ENCODE assay signal across 10 cellular contexts in the genomic region with DNA sequence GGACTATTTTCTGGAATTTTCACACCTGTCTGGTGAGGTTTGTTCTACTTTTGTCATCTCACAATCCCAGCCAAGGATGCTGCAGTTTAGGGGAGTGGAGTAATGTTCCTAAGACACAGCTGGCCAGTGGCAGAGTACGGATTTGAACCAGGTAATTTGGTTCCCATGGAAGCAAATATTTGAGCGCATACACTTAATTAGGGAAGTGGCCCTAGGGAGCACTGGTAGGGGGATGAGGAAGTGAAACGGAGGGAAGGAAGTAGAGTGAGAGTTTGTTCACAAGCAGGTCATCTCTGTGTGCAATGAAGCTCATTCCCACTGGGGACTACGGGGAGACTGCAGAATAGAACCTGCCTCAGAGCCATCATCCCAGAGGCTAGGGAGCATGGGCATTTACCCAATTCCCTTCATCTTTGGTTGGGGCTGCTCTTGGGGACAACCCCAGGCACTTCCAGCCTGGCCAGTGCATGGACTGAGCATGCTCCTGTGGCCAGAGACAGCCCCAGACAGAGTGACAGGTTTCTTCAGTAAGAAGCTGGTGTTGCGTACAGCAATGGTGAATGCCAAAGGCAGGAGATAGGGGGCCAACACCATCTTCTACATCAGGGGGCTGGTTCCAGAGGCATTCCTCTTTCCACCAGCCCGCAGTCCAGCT.
DNase-seq lines count a peak whose midpoint lies in the region; ATAC-seq and TF ChIP-seq lines count a peak whose summit lies in the region.
"Had no signal": no experiment of that assay in that cellular context is flagged by ENCODE, and none has a peak within 500 bp of the region (broad histone marks: within the 10 kb centered on the region; RNA-seq: fewer than 3 reads in every experiment).

No MANE protein-coding gene starts in this region.

- H3K27me3 ChIP-seq in WERI-Rb-1 (ENCODE audit: insufficient read depth, low read depth, severe bottlenecking) = no peaks in the 10 kb centered on the region

- no peak overlapping the region for H3K4me3 Mint-ChIP-seq in activated naive CD4-positive, alpha-beta T cell treated with anti-CD3 and anti-CD28 coated beads, Interleukin-2, amount 50 U/mL, for 24 hours
- H3K4me3 Mint-ChIP-seq in stimulated activated naive B cell treated with anti-CD40 and anti-IgM and Interleukin-4, amounts not matched to agents 10 μg/mL and 1 μg/mL and 100 μg/mL, for 72 hours = peak overlapping the region in 1 of 2 donors; percentile 14
- H3K4me3 Mint-ChIP-seq in activated T-cell treated with anti-CD3 and anti-CD28 coated beads, Interleukin-2, amount 50 U/mL, for 4 hours = no peak overlapping the region
- H3K4me3 Mint-ChIP-seq in activated CD4-positive, alpha-beta T cell treated with anti-CD3 and anti-CD28 coated beads for 36 hours = no peak overlapping the region

- no peaks in the 10 kb centered on the region for H3K27me3 Mint-ChIP-seq in activated naive CD4-positive, alpha-beta T cell treated with anti-CD3 and anti-CD28 coated beads, Interleukin-2, amount 50 U/mL, for 24 hours
- H3K27me3 Mint-ChIP-seq in stimulated activated naive B cell treated with anti-CD40 and anti-IgM and Interleukin-4, amounts not matched to agents 10 μg/mL and 1 μg/mL and 100 μg/mL, for 72 hours = peaks cover 6 to 26% of the 10 kb centered on the region in 2 donors
- H3K27me3 Mint-ChIP-seq in activated T-cell treated with anti-CD3 and anti-CD28 coated beads, Interleukin-2, amount 50 U/mL, for 4 hours (ENCODE audit: low read depth) = peaks cover 9% of the 10 kb centered on the region
- H3K27me3 Mint-ChIP-seq in activated CD4-positive, alpha-beta T cell treated with anti-CD3 and anti-CD28 coated beads for 36 hours = peaks cover 12% of the 10 kb centered on the region

- H3K36me3 ChIP-seq in WERI-Rb-1 = no peaks in the 10 kb centered on the region
- H3K36me3 ChIP-seq: cardiac muscle cell had no signal

- peaks cover 25% of the 10 kb centered on the region for H3K4me1 Mint-ChIP-seq in activated naive CD4-positive, alpha-beta T cell treated with anti-CD3 and anti-CD28 coated beads, Interleukin-2, amount 50 U/mL, for 24 hours
- H3K4me1 Mint-ChIP-seq in stimulated activated naive B cell treated with anti-CD40 and anti-IgM and Interleukin-4, amounts not matched to agents 10 μg/mL and 1 μg/mL and 100 μg/mL, for 72 hours = peaks cover 37 to 51% of the 10 kb centered on the region in 2 donors
- H3K4me1 Mint-ChIP-seq in activated T-cell treated with anti-CD3 and anti-CD28 coated beads, Interleukin-2, amount 50 U/mL, for 4 hours (ENCODE audit: low read depth) = peaks cover 28% of the 10 kb centered on the region
- H3K4me1 Mint-ChIP-seq in activated CD4-positive, alpha-beta T cell treated with anti-CD3 and anti-CD28 coated beads for 36 hours = peaks cover 28% of the 10 kb centered on the region

- intact Hi-C loops in activated CD4-positive, alpha-beta T cell treated with anti-CD3 and anti-CD28 coated beads for 36 hours (cut with DNase I, micrococcal nuclease) = loop anchor here in 1 of 2 experiments (5.0 kb wide), 1 partner anchor 115 kb away; no protein-coding TSS in a partner anchor

- no peak for DNase-seq in activated naive CD4-positive, alpha-beta T cell treated with Interleukin-2 at 50 U/mL for 16 hours
- peak; percentile 64 for DNase-seq in stimulated activated naive B cell treated with anti-CD40 and anti-IgM and Interleukin-4, amounts not matched to agents 10 μg/mL and 1 μg/mL and 100 μg/mL, for 72 hours
- DNase-seq in activated T-cell treated with anti-CD3 and anti-CD28 coated beads, Interleukin-2, amount 50 U/mL, for 4 hours = no peak
- no peak for DNase-seq in WERI-Rb-1
- no peak for DNase-seq in activated CD4-positive, alpha-beta T cell treated with anti-CD3 and anti-CD28 coated beads for 36 hours
- DNase-seq: T1000 had no signal

- ATAC-seq in HG03025 (IDR thresholded peaks at IDR 0.05; ENCODE audit: low FRiP score, unreplicated experiment) = peak; percentile 43
- ATAC-seq in stimulated activated naive B cell treated with anti-CD40 and anti-IgM and Interleukin-4, amounts not matched to agents 10 μg/mL and 1 μg/mL and 100 μg/mL, for 72 hours (replicated peaks) = peak; percentile 83 to 84
- ATAC-seq in activated T-cell treated with anti-CD3 and anti-CD28 coated beads, Interleukin-2, amount 50 U/mL, for 4 hours = no peak
- no peak for ATAC-seq in activated CD4-positive, alpha-beta T cell treated with anti-CD3 and anti-CD28 coated beads for 36 hours

- no peak overlapping the region for H3K27ac ChIP-seq in WERI-Rb-1
- H3K27ac ChIP-seq: cardiac muscle cell had no signal

- peak; percentile 34; the same call in 1 of the 2 replicates for TF ChIP-seq POLR2A in Raji (IDR thresholded peaks at IDR 0.05; ENCODE audit: insufficient read depth, low read depth, low read length)

- no peaks in the 10 kb centered on the region for H3K9me3 Mint-ChIP-seq in activated naive CD4-positive, alpha-beta T cell treated with anti-CD3 and anti-CD28 coated beads, Interleukin-2, amount 50 U/mL, for 24 hours
- no peaks in the 10 kb centered on the region for H3K9me3 Mint-ChIP-seq in stimulated activated naive B cell treated with anti-CD40 and anti-IgM and Interleukin-4, amounts not matched to agents 10 μg/mL and 1 μg/mL and 100 μg/mL, for 72 hours
- H3K9me3 Mint-ChIP-seq in activated T-cell treated with anti-CD3 and anti-CD28 coated beads, Interleukin-2, amount 50 U/mL, for 4 hours = no peaks in the 10 kb centered on the region
- no peaks in the 10 kb centered on the region for H3K9me3 Mint-ChIP-seq in activated CD4-positive, alpha-beta T cell treated with anti-CD3 and anti-CD28 coated beads for 36 hours (ENCODE audit: low read depth)

- peak overlapping the region; percentile 6 for H3K27ac Mint-ChIP-seq in activated naive CD4-positive, alpha-beta T cell treated with anti-CD3 and anti-CD28 coated beads, Interleukin-2, amount 50 U/mL, for 24 hours
- H3K27ac Mint-ChIP-seq in stimulated activated naive B cell treated with anti-CD40 and anti-IgM and Interleukin-4, amounts not matched to agents 10 μg/mL and 1 μg/mL and 100 μg/mL, for 72 hours = no peak overlapping the region
- H3K27ac Mint-ChIP-seq in activated CD4-positive, alpha-beta T cell treated with anti-CD3 and anti-CD28 coated beads for 36 hours = no peak overlapping the region

- CTCF ChIA-PET in activated CD4-positive, alpha-beta T cell treated with anti-CD3 and anti-CD28 coated beads for 36 hours (lab: Charles Lee) = interaction anchor here (1.1 to 1.2 kb wide), 2 partner anchors 27 to 156 kb away, joined by 3 to 4 read pairs; no protein-coding TSS in a partner anchor

- no peaks in the 10 kb centered on the region for H3K36me3 Mint-ChIP-seq in activated naive CD4-positive, alpha-beta T cell treated with anti-CD3 and anti-CD28 coated beads, Interleukin-2, amount 50 U/mL, for 24 hours
- H3K36me3 Mint-ChIP-seq in stimulated activated naive B cell treated with anti-CD40 and anti-IgM and Interleukin-4, amounts not matched to agents 10 μg/mL and 1 μg/mL and 100 μg/mL, for 72 hours = no peaks in the 10 kb centered on the region
- no peaks in the 10 kb centered on the region for H3K36me3 Mint-ChIP-seq in activated T-cell treated with anti-CD3 and anti-CD28 coated beads, Interleukin-2, amount 50 U/mL, for 4 hours (ENCODE audit: insufficient read depth)
- H3K36me3 Mint-ChIP-seq in activated CD4-positive, alpha-beta T cell treated with anti-CD3 and anti-CD28 coated beads for 36 hours (ENCODE audit: low read depth) = no peaks in the 10 kb centered on the region

- H3K9me3 ChIP-seq in WERI-Rb-1 (ENCODE audit: severe bottlenecking) = no peaks in the 10 kb centered on the region

- no peak for TF ChIP-seq CTCF in WERI-Rb-1 (IDR thresholded peaks at IDR 0.05; ENCODE audit: low read depth, low read length)

- POLR2A ChIA-PET in activated CD4-positive, alpha-beta T cell treated with anti-CD3 and anti-CD28 coated beads for 36 hours (lab: Charles Lee) = no interaction called here

- no peak overlapping the region for H3K4me3 ChIP-seq in WERI-Rb-1 (ENCODE audit: low read depth, low read length)
- H3K4me3 ChIP-seq: cardiac muscle cell had no signal

Comparison
In these comparisons a context has a peak if more than half of its experiments do, and no peak if none do; other contexts are left out.
1. ATAC-seq: peak in HG03025 (single experiment) and stimulated activated naive B cell treated with anti-CD40 and anti-IgM and Interleukin-4, amounts not matched to agents 10 μg/mL and 1 μg/mL and 100 μg/mL, for 72 hours (2 of 2); none in activated T-cell treated with anti-CD3 and anti-CD28 coated beads, Interleukin-2, amount 50 U/mL, for 4 hours (0 of 2) and activated CD4-positive, alpha-beta T cell treated with anti-CD3 and anti-CD28 coated beads for 36 hours (single experiment).